In genomic region chr11:102812188-102812587, GRCh38 we compare ENCODE assay signal across 27 cellular contexts. TPM values are rescaled to one million over a fixed set of nuclear protein-coding genes. Genes with fewer than 3 reads are reported as not detected.
"Had no signal": no experiment of that assay in that cellular context is flagged by ENCODE, and none has a peak within 500 bp of the region (broad histone marks: within the 10 kb centered on the region; RNA-seq: fewer than 3 reads in every experiment).

No MANE protein-coding gene starts in this region.

- H3K9ac ChIP-seq: KMS-11 had no signal

- H3K4me3 ChIP-seq: K562 had no signal

- H3K4me2 ChIP-seq: KMS-11 had no signal

- DNase-seq: Kasumi-1, MV-4-11, NCI-H1048, NCI-H1105, NCI-H1417 treated with DMSO at 0.1 percent for 48 hours, NCI-H146, NCI-H1694 treated with DMSO at 0.1 percent for 48 hours, NCI-H1930, NCI-H2081, NCI-H2107, NCI-H2227 treated with DMSO at 0.1 percent for 48 hours, NCI-H446, NCI-H510A, NCI-H524 treated with DMSO at 0.1 percent for 48 hours, NCI-H69, NCI-H774, PC-3, SHP77 had no signal

- ATAC-seq: K562, Panc1, PC-3, SK-N-SH treated with all-trans-retinoic acid at 6 μM for 48 hours had no signal

- FAIRE-seq: K562 had no signal

- H3K27ac ChIP-seq: KMS-11, RWPE1 had no signal

RNA-seq across cellular contexts. Expression of gene MMP1, which starts 14.2 kb away (rescaled TPM):
- total RNA-seq: HT-29, OCI-LY7 had no signal
- polyA plus RNA-seq: IgD-negative memory B cell had no signal

RNA-seq across cellular contexts. Expression of gene MMP3, which starts 31.2 kb away (rescaled TPM):
- total RNA-seq: HT-29, K562, OCI-LY7, PC-3 had no signal
- polyA plus RNA-seq: IgD-negative memory B cell, K562 had no signal

RNA-seq across cellular contexts. Expression of gene MMP10, which starts 31.8 kb away (rescaled TPM):
- total RNA-seq: HT-29, K562, OCI-LY7, SK-MEL-5 had no signal
- polyA plus RNA-seq: IgD-negative memory B cell, K562 had no signal
